8 cellular contexts compared by ENCODE assay signal in genomic region chr9:83920942-83921707, GRCh38. TPM values are rescaled to one million over a fixed set of nuclear protein-coding genes. Genes with fewer than 3 reads are reported as not detected.
DNase-seq lines count a peak whose midpoint lies in the region; ATAC-seq and TF ChIP-seq lines count a peak whose summit lies in the region.

A gene with protein sequence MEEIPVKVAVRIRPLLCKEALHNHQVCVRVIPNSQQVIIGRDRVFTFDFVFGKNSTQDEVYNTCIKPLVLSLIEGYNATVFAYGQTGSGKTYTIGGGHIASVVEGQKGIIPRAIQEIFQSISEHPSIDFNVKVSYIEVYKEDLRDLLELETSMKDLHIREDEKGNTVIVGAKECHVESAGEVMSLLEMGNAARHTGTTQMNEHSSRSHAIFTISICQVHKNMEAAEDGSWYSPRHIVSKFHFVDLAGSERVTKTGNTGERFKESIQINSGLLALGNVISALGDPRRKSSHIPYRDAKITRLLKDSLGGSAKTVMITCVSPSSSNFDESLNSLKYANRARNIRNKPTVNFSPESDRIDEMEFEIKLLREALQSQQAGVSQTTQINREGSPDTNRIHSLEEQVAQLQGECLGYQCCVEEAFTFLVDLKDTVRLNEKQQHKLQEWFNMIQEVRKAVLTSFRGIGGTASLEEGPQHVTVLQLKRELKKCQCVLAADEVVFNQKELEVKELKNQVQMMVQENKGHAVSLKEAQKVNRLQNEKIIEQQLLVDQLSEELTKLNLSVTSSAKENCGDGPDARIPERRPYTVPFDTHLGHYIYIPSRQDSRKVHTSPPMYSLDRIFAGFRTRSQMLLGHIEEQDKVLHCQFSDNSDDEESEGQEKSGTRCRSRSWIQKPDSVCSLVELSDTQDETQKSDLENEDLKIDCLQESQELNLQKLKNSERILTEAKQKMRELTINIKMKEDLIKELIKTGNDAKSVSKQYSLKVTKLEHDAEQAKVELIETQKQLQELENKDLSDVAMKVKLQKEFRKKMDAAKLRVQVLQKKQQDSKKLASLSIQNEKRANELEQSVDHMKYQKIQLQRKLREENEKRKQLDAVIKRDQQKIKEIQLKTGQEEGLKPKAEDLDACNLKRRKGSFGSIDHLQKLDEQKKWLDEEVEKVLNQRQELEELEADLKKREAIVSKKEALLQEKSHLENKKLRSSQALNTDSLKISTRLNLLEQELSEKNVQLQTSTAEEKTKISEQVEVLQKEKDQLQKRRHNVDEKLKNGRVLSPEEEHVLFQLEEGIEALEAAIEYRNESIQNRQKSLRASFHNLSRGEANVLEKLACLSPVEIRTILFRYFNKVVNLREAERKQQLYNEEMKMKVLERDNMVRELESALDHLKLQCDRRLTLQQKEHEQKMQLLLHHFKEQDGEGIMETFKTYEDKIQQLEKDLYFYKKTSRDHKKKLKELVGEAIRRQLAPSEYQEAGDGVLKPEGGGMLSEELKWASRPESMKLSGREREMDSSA (N-terminal part only) (minus strand): TSS chr9:83921432. CDS start chr9:83915591, 5,841 bp downstream.

- peak within 1 kb of the TSS; percentile 92 for H2AFZ ChIP-seq in SK-N-SH (ENCODE audit: low read depth)

- peak within 1 kb of the TSS; percentile 91 for H3K4me2 ChIP-seq in SK-N-SH

- ATAC-seq in HG02610 (IDR thresholded peaks at IDR 0.05; ENCODE audit: unreplicated experiment) (peak; percentile 94), omental fat pad (ENCODE audit: low FRiP score) (peak; percentile 98)
- peak; percentile 89 to 93 for ATAC-seq in activated naive CD4-positive, alpha-beta T cell treated with anti-CD3 and anti-CD28 coated beads, Interleukin-2, amount 50 U/mL, for 72 hours

- no peaks in the 10 kb centered on the region for H3K27me3 ChIP-seq in SK-N-SH (ENCODE audit: insufficient read depth)
- no peaks in the 10 kb centered on the region for H3K27me3 ChIP-seq in testis

- no peak for TF ChIP-seq RAD21 in SK-N-SH (IDR thresholded peaks at IDR 0.05; ENCODE audit: low read length)

- TF ChIP-seq POLR2A in GM10847 (IDR thresholded peaks at IDR 0.05; ENCODE audit: extremely low read depth, insufficient read length) (peak; percentile 92), testis (IDR thresholded peaks at IDR 0.05) (peak; percentile 17)

- DNase-seq in NCI-H1092 (lab: John Stamatoyannopoulos, UW), result peak; percentile 95
- DNase-seq in SK-N-SH, result peak; percentile 96
- DNase-seq in activated naive CD4-positive, alpha-beta T cell treated with anti-CD3 and anti-CD28 coated beads, Interleukin-2, amount 50 U/mL, for 72 hours (ENCODE audit: low spot score in 2 of 2), result peak; percentile 97 to 99
- DNase-seq in glomerular visceral epithelial cell (ENCODE audit: extremely low spot score), result peak; percentile 99
- peak; percentile 98 for DNase-seq in omental fat pad (ENCODE audit: low spot score)
- peak; percentile 99 for DNase-seq in testis

- WGBS in SK-N-SH (ENCODE audit: low lambda C conversion rate), result 2% methylated on average over 13 of the region's 91 CpGs
- 0 to 1% methylated on average over 29 to 79 of the region's 91 CpGs for WGBS in testis, 2 donors

- H3K4me3 ChIP-seq in SK-N-SH (ENCODE audit: low read depth in 2 of 2, low read length in 1 of 2), result peak within 1 kb of the TSS; percentile 54 to 81
- H3K4me3 ChIP-seq in testis, result peak within 1 kb of the TSS; percentile 78 to 99

- POLR2A ChIA-PET in SK-N-SH (lab: Yijun Ruan, JAX), result interaction anchor here (0.7 to 2.0 kb wide), 3 partner anchors 59 to 853 kb away, joined by 3 to 14 read pairs (median 5); partner anchors contain the start of genes HNRNPK and RMI1

- peak within 1 kb of the TSS; percentile 94 for H3K9ac ChIP-seq in SK-N-SH

- TF ChIP-seq CTCF in SK-N-SH (IDR thresholded peaks at IDR 0.05), result peak; percentile 38; the same call in 1 of the 2 replicates
- peak in 1 of 3 donors; percentile 18 for TF ChIP-seq CTCF in omental fat pad (IDR thresholded peaks at IDR 0.05)
- TF ChIP-seq CTCF in testis (IDR thresholded peaks at IDR 0.05), result peak in 2 of 3 experiments; percentile 27 to 53

- H3F3A ChIP-seq in SK-N-SH (replicated peaks; ENCODE audit: insufficient read depth), result peaks cover 16% of the 10 kb centered on the region

- H3K9me2 ChIP-seq in SK-N-SH, result no peaks in the 10 kb centered on the region

- CTCF ChIA-PET in SK-N-SH (lab: Yijun Ruan, JAX), result interaction anchor here (0.7 to 5.3 kb wide), 24 partner anchors 9 to 1729 kb away, joined by 3 to 31 read pairs (median 4); no protein-coding TSS in a partner anchor

- peak within 1 kb of the TSS; percentile 85 to 88 for H3K27ac ChIP-seq in SK-N-SH (ENCODE audit: low read depth in 2 of 2, low read length in 1 of 2)
- peak within 1 kb of the TSS; percentile 82 to 97 for H3K27ac ChIP-seq in testis

- peak within 1 kb of the TSS; percentile 94 to 97 for H3K27ac Mint-ChIP-seq in activated naive CD4-positive, alpha-beta T cell treated with anti-CD3 and anti-CD28 coated beads, Interleukin-2, amount 50 U/mL, for 72 hours

- no peaks in the 10 kb centered on the region for H4K20me1 ChIP-seq in SK-N-SH (ENCODE audit: insufficient read depth)

- H3K36me3 ChIP-seq in SK-N-SH (replicated peaks in 1 of 2; ENCODE audit: control insufficient read depth in 1 of 2, insufficient read depth in 2 of 2, low read length in 1 of 2) (peaks cover 0 to 9% of the 10 kb centered on the region in 2 experiments), testis (ENCODE audit: low read depth, missing control alignments) (no peaks in the 10 kb centered on the region)

- intact Hi-C loops in testis (cut with DNase I; ENCODE audit: low total_unique reads), result no loop called here

- H3K9me3 ChIP-seq in SK-N-SH (no peaks in the 10 kb centered on the region), testis (no peaks in the 10 kb centered on the region)

- H3K79me2 ChIP-seq in SK-N-SH (ENCODE audit: insufficient read depth), result peaks cover 18% of the 10 kb centered on the region

- no peak for TF ChIP-seq EP300 in SK-N-SH (IDR thresholded peaks at IDR 0.05; ENCODE audit: borderline replicate concordance in 1 of 2, low read depth in 1 of 2, low read length in 1 of 2)

- no peaks in the 10 kb centered on the region for H3K36me3 Mint-ChIP-seq in activated naive CD4-positive, alpha-beta T cell treated with anti-CD3 and anti-CD28 coated beads, Interleukin-2, amount 50 U/mL, for 72 hours

- H3K9me3 Mint-ChIP-seq in activated naive CD4-positive, alpha-beta T cell treated with anti-CD3 and anti-CD28 coated beads, Interleukin-2, amount 50 U/mL, for 72 hours, result no peaks in the 10 kb centered on the region

- H3K4me1 ChIP-seq in SK-N-SH (ENCODE audit: control insufficient read depth in 1 of 2, insufficient read depth in 2 of 2, low read depth in 1 of 2, low read length in 1 of 2) (peaks cover 3 to 7% of the 10 kb centered on the region in 2 experiments; a peak in 3 of 4 replicates), testis (peaks cover 5% of the 10 kb centered on the region)

TF ChIP-seq in SK-N-SH, 30 proteins besides CTCF, POLR2A, EP300 and RAD21 (continues in another document):
- TF ChIP-seq RCOR1 (IDR thresholded peaks at IDR 0.05; ENCODE audit: low read length) (no peak), ZBTB33 (IDR thresholded peaks at IDR 0.05; ENCODE audit: borderline replicate concordance, low read depth) (peak; percentile 76; the same call in 1 of the 2 replicates), TCF12 (IDR thresholded peaks at IDR 0.05) (no peak; the same call in 1 of the 2 replicates), FOXJ3 (CRISPR knock-in tag; IDR thresholded peaks at IDR 0.05) (no peak), TAF1 (IDR thresholded peaks at IDR 0.05; ENCODE audit: borderline replicate concordance, low read depth, low read length) (peak; percentile 84), YY1 (IDR thresholded peaks at IDR 0.05; ENCODE audit: low read depth) (no peak), MAX (IDR thresholded peaks at IDR 0.05; ENCODE audit: low read depth) (peak; percentile 93), FOSL2 (IDR thresholded peaks at IDR 0.05; ENCODE audit: borderline replicate concordance, low read depth) (no peak), ELF1 (IDR thresholded peaks at IDR 0.05) (peak; percentile 77; the same call in 1 of the 2 replicates), EZH2phosphoT487 (IDR thresholded peaks at IDR 0.05; ENCODE audit: borderline replicate concordance, low read depth) (no peak), CHD2 (IDR thresholded peaks at IDR 0.05; ENCODE audit: low read length, partially characterized antibody) (peak; percentile 70)
- TF ChIP-seq, protein P1, sequence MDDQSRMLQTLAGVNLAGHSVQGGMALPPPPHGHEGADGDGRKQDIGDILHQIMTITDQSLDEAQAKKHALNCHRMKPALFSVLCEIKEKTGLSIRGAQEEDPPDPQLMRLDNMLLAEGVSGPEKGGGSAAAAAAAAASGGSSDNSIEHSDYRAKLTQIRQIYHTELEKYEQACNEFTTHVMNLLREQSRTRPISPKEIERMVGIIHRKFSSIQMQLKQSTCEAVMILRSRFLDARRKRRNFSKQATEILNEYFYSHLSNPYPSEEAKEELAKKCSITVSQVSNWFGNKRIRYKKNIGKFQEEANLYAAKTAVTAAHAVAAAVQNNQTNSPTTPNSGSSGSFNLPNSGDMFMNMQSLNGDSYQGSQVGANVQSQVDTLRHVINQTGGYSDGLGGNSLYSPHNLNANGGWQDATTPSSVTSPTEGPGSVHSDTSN (IDR thresholded peaks at IDR 0.05), result no peak

RNA-seq across cellular contexts. Expression of the gene that starts here (rescaled TPM):
- 0.78 and 0.81 TPM in 2 replicates for polyA plus RNA-seq in SK-N-SH (2012; rRNA removed)
- polyA plus RNA-seq in SK-N-SH (2012; cell fraction: cytosol; rRNA removed), result 0.68 and 0.95 TPM in 2 replicates
- polyA plus RNA-seq in SK-N-SH (2012; cell fraction: nucleus; rRNA removed), result 0.77 and 2.3 TPM in 2 replicates
- 1 to 10 TPM; 4.7 to 4.9 TPM for total RNA-seq in activated naive CD4-positive, alpha-beta T cell treated with anti-CD3 and anti-CD28 coated beads, Interleukin-2, amount 50 U/mL, for 72 hours
- total RNA-seq in omental fat pad, result 1 to 10 TPM; 3.0 to 5.7 (median 4.4) TPM
- total RNA-seq in testis, result 10 to 100 TPM; 22.5 to 29.4 TPM
- polyA plus RNA-seq in testis (ENCODE audit: insufficient read depth, low read depth, low replicate concordance), result 16.1 TPM

Comparison
In these comparisons a context has a peak if more than half of its experiments do, and no peak if none do; other contexts are left out.
1. Peak in every context shown above with its lines: DNase-seq, ATAC-seq, H3K4me3 ChIP-seq and H3K27ac ChIP-seq.